Comparison of ENCODE assay signal across 8 cellular contexts in the genomic region with DNA sequence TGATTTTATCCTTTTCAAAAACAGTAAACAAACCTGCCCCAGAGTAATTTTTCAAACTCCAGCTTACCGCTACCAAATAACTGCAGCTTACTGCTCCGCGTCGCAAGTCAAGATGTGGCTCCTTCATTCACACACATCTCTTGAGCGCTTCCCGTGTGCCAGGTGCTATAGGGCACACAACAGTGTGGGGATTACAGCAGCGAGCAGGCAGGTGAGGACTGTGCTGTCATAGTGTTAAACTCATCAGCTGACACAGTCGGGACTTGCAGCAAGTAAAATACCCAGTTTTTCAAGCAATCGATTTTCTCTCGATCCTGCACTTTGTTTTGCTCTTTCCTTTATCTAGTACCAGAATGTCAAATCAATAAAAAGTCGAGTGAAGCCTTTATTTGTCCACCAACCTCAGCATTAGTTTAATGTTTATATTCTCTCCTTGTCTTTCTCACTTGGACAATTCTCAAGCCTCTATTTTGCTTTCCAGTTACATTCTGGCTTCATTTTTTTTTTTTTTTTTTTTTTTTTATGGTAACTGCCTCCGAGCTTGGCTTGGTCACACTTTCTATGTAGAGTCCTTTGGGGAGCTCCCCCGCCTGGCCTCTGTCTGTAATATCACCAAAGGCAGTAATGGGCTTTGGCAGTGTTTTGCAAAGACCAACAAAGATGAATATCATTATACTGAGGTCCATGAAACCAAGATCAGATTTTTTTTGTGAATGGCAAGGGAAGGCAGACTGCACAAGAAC. TPM values are rescaled to one million over a fixed set of nuclear protein-coding genes. Genes with fewer than 3 reads are reported as not detected.
DNase-seq lines count a peak whose midpoint lies in the region; ATAC-seq and TF ChIP-seq lines count a peak whose summit lies in the region.

No MANE protein-coding gene starts in this region.

- POLR2A ChIA-PET in BJ (lab: Charles Lee) = no interaction called here

- H3K4me3 ChIP-seq in BJ (ENCODE audit: low read depth, low read length) = no peak overlapping the region

- peaks cover 3% of the 10 kb centered on the region for H3K9me3 Mint-ChIP-seq in progenitor cell of endocrine pancreas (ENCODE audit: low read depth)

- ATAC-seq in GM18867 (IDR thresholded peaks at IDR 0.05; ENCODE audit: unreplicated experiment) (peak; percentile 97), HG03045 (IDR thresholded peaks at IDR 0.05; ENCODE audit: unreplicated experiment) (peak; percentile 90), Right ventricle myocardium superior (ENCODE audit: poor library complexity) (peak; percentile 91), HG02970 (IDR thresholded peaks at IDR 0.05; ENCODE audit: low FRiP score, unreplicated experiment) (no peak)

- no peaks in the 10 kb centered on the region for H3K27me3 ChIP-seq in BJ (ENCODE audit: control insufficient read depth, insufficient read depth, low read length)

- H3K27ac Mint-ChIP-seq in progenitor cell of endocrine pancreas = peak overlapping the region; percentile 76

- no peak for DNase-seq in BJ (ENCODE audit: low read depth)
- peak; percentile 43 for DNase-seq in NCI-H2227 treated with DMSO at 0.1 percent for 48 hours (lab: John Stamatoyannopoulos, UW)
- DNase-seq in activated T-helper 9 cell treated with anti-CD3 and anti-CD28 coated beads, Interleukin-2, amount 50 U/mL, for 16 hours (ENCODE audit: low read depth) = peak; percentile 3
- peak; percentile 52 for DNase-seq in Right ventricle myocardium superior
- DNase-seq in progenitor cell of endocrine pancreas (ENCODE audit: low spot score, unreplicated experiment) = peak; percentile 18

- H3K36me3 Mint-ChIP-seq in progenitor cell of endocrine pancreas (ENCODE audit: insufficient read depth) = no peaks in the 10 kb centered on the region

- intact Hi-C loops in Right ventricle myocardium superior (cut with DNase I) = loop anchor here (5.0 to 10.0 kb wide), 2 partner anchors 83 to 125 kb away; a partner anchor contains a TSS

- H3K4me1 Mint-ChIP-seq in progenitor cell of endocrine pancreas (ENCODE audit: low read depth) = peaks cover 9% of the 10 kb centered on the region

- peak overlapping the region; percentile 66 for H3K4me3 Mint-ChIP-seq in progenitor cell of endocrine pancreas (ENCODE audit: low read depth)

- no peaks in the 10 kb centered on the region for H3K36me3 ChIP-seq in BJ (ENCODE audit: control insufficient read depth, insufficient read depth, low read length)

- CTCF ChIA-PET in BJ (lab: Yijun Ruan, JAX) = interaction anchor here (0.5 to 1.8 kb wide), 11 partner anchors 9 to 128 kb away, joined by 3 to 8 read pairs (median 4); a partner anchor contains a TSS

- H3K27me3 Mint-ChIP-seq in progenitor cell of endocrine pancreas = no peaks in the 10 kb centered on the region

- TF ChIP-seq CTCF in BJ (IDR thresholded peaks at IDR 0.05; ENCODE audit: insufficient read depth, low read depth, low read length) (peak; percentile 75), progenitor cell of endocrine pancreas (IDR thresholded peaks at IDR 0.05; ENCODE audit: unreplicated experiment) (peak; percentile 61)

RNA-seq across cellular contexts. Expression of a gene that starts 8.3 kb away (rescaled TPM):
- polyA plus RNA-seq in BJ (2011; rRNA removed) = 47.0 and 63.8 TPM in 2 replicates
- polyA minus RNA-seq in BJ (2011; rRNA and poly(A)+ RNA removed) = 43.1 and 69.9 TPM in 2 replicates
- total RNA-seq in Right ventricle myocardium superior (2.8 TPM), progenitor cell of endocrine pancreas (0.50 and 0.84 TPM in 2 replicates)

RNA-seq across cellular contexts. Expression of a gene that starts 42.4 kb away (rescaled TPM):
- polyA plus RNA-seq in BJ (2011; rRNA removed) = 55.3 and 58.9 TPM in 2 replicates
- 20.3 and 27.3 TPM in 2 replicates for polyA minus RNA-seq in BJ (2011; rRNA and poly(A)+ RNA removed)
- 82.2 TPM for total RNA-seq in Right ventricle myocardium superior
- 118 and 123 TPM in 2 replicates for total RNA-seq in progenitor cell of endocrine pancreas
